9 cellular contexts compared by ENCODE assay signal in genomic region chr20:29689411-29690225, GRCh38.
DNase-seq lines count a peak whose midpoint lies in the region; ATAC-seq and TF ChIP-seq lines count a peak whose summit lies in the region.
"Had no signal": no experiment of that assay in that cellular context is flagged by ENCODE, and none has a peak within 500 bp of the region (broad histone marks: within the 10 kb centered on the region; RNA-seq: fewer than 3 reads in every experiment).

No MANE protein-coding gene starts in this region.

- H3K9me3 Mint-ChIP-seq in CD4-positive, alpha-beta T cell = peaks cover 7% of the 10 kb centered on the region
- peaks cover 22% of the 10 kb centered on the region for H3K9me3 Mint-ChIP-seq in activated CD4-positive, alpha-beta T cell treated with anti-CD3 and anti-CD28 coated beads, Interleukin-2, amount 10 ng/mL, durations not matched to agents 7 days and 5 days

- CTCF ChIA-PET in CD4-positive, alpha-beta T cell (lab: Charles Lee) = no interaction called here
- CTCF ChIA-PET in activated CD4-positive, alpha-beta T cell treated with anti-CD3 and anti-CD28 coated beads, Interleukin-2, amount 10 ng/mL, durations not matched to agents 7 days and 5 days (lab: Charles Lee) = no interaction called here

- no peak overlapping the region for H3K4me3 Mint-ChIP-seq in CD4-positive, alpha-beta T cell
- H3K4me3 Mint-ChIP-seq in activated CD4-positive, alpha-beta T cell treated with anti-CD3 and anti-CD28 coated beads, Interleukin-2, amount 10 ng/mL, durations not matched to agents 7 days and 5 days = no peak overlapping the region

- POLR2A ChIA-PET in CD4-positive, alpha-beta T cell (lab: Charles Lee) = no interaction called here
- POLR2A ChIA-PET in activated CD4-positive, alpha-beta T cell treated with anti-CD3 and anti-CD28 coated beads, Interleukin-2, amount 10 ng/mL, durations not matched to agents 7 days and 5 days (lab: Charles Lee) = no interaction called here

- no peaks in the 10 kb centered on the region for H3K36me3 ChIP-seq in MG63

- DNase-seq in CD4-positive, alpha-beta T cell = peak in 4 of 10 experiments; percentile 13 to 39 (median 24)
- peak; percentile 91 for DNase-seq in NCI-H1105 treated with DMSO at 0.1 percent for 48 hours (lab: John Stamatoyannopoulos, UW)
- DNase-seq in activated CD4-positive, alpha-beta T cell treated with anti-CD3 and anti-CD28 coated beads, Interleukin-2, amount 10 ng/mL, durations not matched to agents 7 days and 5 days = peak; percentile 19
- no peak for DNase-seq in left lobe of liver (ENCODE audit: low spot score)
- DNase-seq in G401 (ENCODE audit: low spot score) = no peak
- DNase-seq in MG63 = no peak

- ATAC-seq in CD4-positive, alpha-beta T cell (ENCODE audit: poor library complexity) = peak; percentile 52
- ATAC-seq in left lobe of liver = peak; percentile 60
- ATAC-seq in GM19395 (IDR thresholded peaks at IDR 0.05; ENCODE audit: unreplicated experiment) = no peak
- ATAC-seq in HG03457 (IDR thresholded peaks at IDR 0.05; ENCODE audit: unreplicated experiment) = no peak
- ATAC-seq: mucosa of descending colon had no signal

- H3K4me3 ChIP-seq in MG63 = no peak overlapping the region
- H3K4me3 ChIP-seq: mucosa of descending colon had no signal

- peak overlapping the region; percentile 27 for H3K27ac Mint-ChIP-seq in CD4-positive, alpha-beta T cell
- H3K27ac Mint-ChIP-seq in activated CD4-positive, alpha-beta T cell treated with anti-CD3 and anti-CD28 coated beads, Interleukin-2, amount 10 ng/mL, durations not matched to agents 7 days and 5 days = peak overlapping the region; percentile 9

- H3K4me1 Mint-ChIP-seq in CD4-positive, alpha-beta T cell (ENCODE audit: low read depth) = no peaks in the 10 kb centered on the region
- H3K4me1 Mint-ChIP-seq in activated CD4-positive, alpha-beta T cell treated with anti-CD3 and anti-CD28 coated beads, Interleukin-2, amount 10 ng/mL, durations not matched to agents 7 days and 5 days = no peaks in the 10 kb centered on the region

- intact Hi-C loops in CD4-positive, alpha-beta T cell (cut with DNase I, micrococcal nuclease) = no loop called here

- H3K27ac ChIP-seq in CD4-positive, alpha-beta T cell (ENCODE audit: low read depth, low read length) = no peak overlapping the region

- H3K9me3 ChIP-seq in CD4-positive, alpha-beta T cell (ENCODE audit: control insufficient read depth, low read length) = no peaks in the 10 kb centered on the region
- H3K9me3 ChIP-seq in MG63 = no peaks in the 10 kb centered on the region

- H3K27me3 Mint-ChIP-seq in CD4-positive, alpha-beta T cell = no peaks in the 10 kb centered on the region
- no peaks in the 10 kb centered on the region for H3K27me3 Mint-ChIP-seq in activated CD4-positive, alpha-beta T cell treated with anti-CD3 and anti-CD28 coated beads, Interleukin-2, amount 10 ng/mL, durations not matched to agents 7 days and 5 days

- H3K36me3 Mint-ChIP-seq in CD4-positive, alpha-beta T cell (ENCODE audit: low read depth) = no peaks in the 10 kb centered on the region
- H3K36me3 Mint-ChIP-seq in activated CD4-positive, alpha-beta T cell treated with anti-CD3 and anti-CD28 coated beads, Interleukin-2, amount 10 ng/mL, durations not matched to agents 7 days and 5 days (ENCODE audit: low read depth) = no peaks in the 10 kb centered on the region

- in situ Hi-C loops in G401 (cut with HindIII; ENCODE audit: low sequenced_read_pairs) = no loop called here

- no peak for TF ChIP-seq CTCF in CD4-positive, alpha-beta T cell (IDR thresholded peaks at IDR 0.05)

- H3K27me3 ChIP-seq in CD4-positive, alpha-beta T cell (ENCODE audit: control insufficient read depth, insufficient read depth, low read length) = no peaks in the 10 kb centered on the region
- no peaks in the 10 kb centered on the region for H3K27me3 ChIP-seq in MG63

Comparison
In these comparisons a context has a peak if more than half of its experiments do, and no peak if none do; other contexts are left out.
1. ATAC-seq: peak in CD4-positive, alpha-beta T cell (single experiment) and left lobe of liver (single experiment); none in GM19395 (single experiment) and HG03457 (single experiment).
2. DNase-seq: peak in NCI-H1105 treated with DMSO at 0.1 percent for 48 hours (single experiment) and activated CD4-positive, alpha-beta T cell treated with anti-CD3 and anti-CD28 coated beads, Interleukin-2, amount 10 ng/mL, durations not matched to agents 7 days and 5 days (single experiment); none in left lobe of liver (single experiment), G401 (single experiment) and MG63 (single experiment).